ENCODE assay signal across 1 cellular context in the genomic region with DNA sequence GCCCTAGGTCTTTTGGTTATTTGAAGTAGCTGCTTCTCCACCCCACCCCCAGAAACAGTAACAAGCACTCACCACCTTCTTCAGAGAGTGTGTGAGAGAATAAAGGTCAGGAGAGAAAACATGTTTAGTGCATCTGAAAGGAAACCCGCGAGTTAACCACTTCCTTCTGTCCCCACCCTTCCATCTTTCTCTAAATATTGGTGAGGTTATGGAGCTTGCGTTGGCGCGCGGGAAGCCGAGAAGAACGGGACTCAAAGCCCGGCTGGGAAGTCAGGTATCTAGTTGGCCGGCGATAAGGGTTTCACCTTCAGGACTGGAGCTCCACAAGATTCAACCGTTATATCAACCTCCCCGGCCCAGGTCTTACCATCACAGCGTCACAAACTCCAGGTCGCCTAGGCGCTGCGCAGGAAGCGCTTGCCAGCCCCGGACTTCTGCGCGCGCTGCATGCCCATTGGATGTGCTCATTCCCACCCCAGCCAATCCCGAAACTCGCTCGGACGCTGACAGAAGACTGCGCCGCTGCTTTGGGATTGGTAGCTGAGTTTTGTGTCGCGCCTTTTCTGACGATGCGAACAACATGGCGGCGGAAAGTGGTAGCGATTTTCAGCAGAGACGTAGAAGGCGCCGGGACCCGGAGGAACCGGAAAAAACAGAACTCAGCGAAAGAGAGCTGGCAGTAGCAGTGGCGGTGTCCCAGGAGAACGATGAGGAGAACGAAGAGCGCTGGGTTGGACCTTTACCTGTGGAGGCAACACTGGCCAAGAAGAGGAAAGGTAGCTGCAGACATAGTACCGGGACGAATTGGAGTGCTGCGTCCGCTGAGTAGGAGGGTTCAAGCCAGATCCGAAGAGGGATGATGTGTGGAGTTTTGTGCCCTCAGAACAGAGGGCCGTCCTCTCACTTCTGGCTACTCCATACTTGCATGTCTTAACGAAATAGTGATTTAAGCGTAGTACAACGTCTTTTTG.
TF ChIP-seq lines count a peak whose summit lies in the region.

A gene with protein sequence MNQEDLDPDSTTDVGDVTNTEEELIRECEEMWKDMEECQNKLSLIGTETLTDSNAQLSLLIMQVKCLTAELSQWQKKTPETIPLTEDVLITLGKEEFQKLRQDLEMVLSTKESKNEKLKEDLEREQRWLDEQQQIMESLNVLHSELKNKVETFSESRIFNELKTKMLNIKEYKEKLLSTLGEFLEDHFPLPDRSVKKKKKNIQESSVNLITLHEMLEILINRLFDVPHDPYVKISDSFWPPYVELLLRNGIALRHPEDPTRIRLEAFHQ (minus strand): TSS at position 438 of the 971 bp plus-strand sequence. CDS start 8,261 bp downstream, outside the sequence.
A gene (plus strand): TSS at position 566 of the 971 bp plus-strand sequence. CDS start 15 bp downstream, at position 581.

TF ChIP-seq in GM12878, 131 proteins besides CTCF, POLR2A, EP300 and RAD21 (continued from another document and continues in another):
- TF ChIP-seq, protein P1, sequence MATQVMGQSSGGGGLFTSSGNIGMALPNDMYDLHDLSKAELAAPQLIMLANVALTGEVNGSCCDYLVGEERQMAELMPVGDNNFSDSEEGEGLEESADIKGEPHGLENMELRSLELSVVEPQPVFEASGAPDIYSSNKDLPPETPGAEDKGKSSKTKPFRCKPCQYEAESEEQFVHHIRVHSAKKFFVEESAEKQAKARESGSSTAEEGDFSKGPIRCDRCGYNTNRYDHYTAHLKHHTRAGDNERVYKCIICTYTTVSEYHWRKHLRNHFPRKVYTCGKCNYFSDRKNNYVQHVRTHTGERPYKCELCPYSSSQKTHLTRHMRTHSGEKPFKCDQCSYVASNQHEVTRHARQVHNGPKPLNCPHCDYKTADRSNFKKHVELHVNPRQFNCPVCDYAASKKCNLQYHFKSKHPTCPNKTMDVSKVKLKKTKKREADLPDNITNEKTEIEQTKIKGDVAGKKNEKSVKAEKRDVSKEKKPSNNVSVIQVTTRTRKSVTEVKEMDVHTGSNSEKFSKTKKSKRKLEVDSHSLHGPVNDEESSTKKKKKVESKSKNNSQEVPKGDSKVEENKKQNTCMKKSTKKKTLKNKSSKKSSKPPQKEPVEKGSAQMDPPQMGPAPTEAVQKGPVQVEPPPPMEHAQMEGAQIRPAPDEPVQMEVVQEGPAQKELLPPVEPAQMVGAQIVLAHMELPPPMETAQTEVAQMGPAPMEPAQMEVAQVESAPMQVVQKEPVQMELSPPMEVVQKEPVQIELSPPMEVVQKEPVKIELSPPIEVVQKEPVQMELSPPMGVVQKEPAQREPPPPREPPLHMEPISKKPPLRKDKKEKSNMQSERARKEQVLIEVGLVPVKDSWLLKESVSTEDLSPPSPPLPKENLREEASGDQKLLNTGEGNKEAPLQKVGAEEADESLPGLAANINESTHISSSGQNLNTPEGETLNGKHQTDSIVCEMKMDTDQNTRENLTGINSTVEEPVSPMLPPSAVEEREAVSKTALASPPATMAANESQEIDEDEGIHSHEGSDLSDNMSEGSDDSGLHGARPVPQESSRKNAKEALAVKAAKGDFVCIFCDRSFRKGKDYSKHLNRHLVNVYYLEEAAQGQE (IDR thresholded peaks at IDR 0.05; ENCODE audit: low read depth, low read length), result no peak
- no peak; the same call in 1 of the 2 replicates for TF ChIP-seq ESRRA (IDR thresholded peaks at IDR 0.05; ENCODE audit: low read length)
- TF ChIP-seq FOXM1 (IDR thresholded peaks at IDR 0.05; ENCODE audit: low read depth, low read length), result peak; percentile 64; the same call in 1 of the 2 replicates
- TF ChIP-seq, protein P2, sequence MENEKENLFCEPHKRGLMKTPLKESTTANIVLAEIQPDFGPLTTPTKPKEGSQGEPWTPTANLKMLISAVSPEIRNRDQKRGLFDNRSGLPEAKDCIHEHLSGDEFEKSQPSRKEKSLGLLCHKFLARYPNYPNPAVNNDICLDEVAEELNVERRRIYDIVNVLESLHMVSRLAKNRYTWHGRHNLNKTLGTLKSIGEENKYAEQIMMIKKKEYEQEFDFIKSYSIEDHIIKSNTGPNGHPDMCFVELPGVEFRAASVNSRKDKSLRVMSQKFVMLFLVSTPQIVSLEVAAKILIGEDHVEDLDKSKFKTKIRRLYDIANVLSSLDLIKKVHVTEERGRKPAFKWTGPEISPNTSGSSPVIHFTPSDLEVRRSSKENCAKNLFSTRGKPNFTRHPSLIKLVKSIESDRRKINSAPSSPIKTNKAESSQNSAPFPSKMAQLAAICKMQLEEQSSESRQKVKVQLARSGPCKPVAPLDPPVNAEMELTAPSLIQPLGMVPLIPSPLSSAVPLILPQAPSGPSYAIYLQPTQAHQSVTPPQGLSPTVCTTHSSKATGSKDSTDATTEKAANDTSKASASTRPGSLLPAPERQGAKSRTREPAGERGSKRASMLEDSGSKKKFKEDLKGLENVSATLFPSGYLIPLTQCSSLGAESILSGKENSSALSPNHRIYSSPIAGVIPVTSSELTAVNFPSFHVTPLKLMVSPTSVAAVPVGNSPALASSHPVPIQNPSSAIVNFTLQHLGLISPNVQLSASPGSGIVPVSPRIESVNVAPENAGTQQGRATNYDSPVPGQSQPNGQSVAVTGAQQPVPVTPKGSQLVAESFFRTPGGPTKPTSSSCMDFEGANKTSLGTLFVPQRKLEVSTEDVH (IDR thresholded peaks at IDR 0.05; ENCODE audit: low read depth, partially characterized antibody), result peak; percentile 86
- TF ChIP-seq, protein P3, sequence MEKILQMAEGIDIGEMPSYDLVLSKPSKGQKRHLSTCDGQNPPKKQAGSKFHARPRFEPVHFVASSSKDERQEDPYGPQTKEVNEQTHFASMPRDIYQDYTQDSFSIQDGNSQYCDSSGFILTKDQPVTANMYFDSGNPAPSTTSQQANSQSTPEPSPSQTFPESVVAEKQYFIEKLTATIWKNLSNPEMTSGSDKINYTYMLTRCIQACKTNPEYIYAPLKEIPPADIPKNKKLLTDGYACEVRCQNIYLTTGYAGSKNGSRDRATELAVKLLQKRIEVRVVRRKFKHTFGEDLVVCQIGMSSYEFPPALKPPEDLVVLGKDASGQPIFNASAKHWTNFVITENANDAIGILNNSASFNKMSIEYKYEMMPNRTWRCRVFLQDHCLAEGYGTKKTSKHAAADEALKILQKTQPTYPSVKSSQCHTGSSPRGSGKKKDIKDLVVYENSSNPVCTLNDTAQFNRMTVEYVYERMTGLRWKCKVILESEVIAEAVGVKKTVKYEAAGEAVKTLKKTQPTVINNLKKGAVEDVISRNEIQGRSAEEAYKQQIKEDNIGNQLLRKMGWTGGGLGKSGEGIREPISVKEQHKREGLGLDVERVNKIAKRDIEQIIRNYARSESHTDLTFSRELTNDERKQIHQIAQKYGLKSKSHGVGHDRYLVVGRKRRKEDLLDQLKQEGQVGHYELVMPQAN (conservative IDR thresholded peaks at IDR 0.05), result peak; percentile 98
- TF ChIP-seq PAX5 (IDR thresholded peaks at IDR 0.05; ENCODE audit: borderline replicate concordance, low read depth, low read length), result no peak
- TF ChIP-seq SRF (IDR thresholded peaks at IDR 0.05; ENCODE audit: low read depth in 2 of 2, low read length in 2 of 2), result peak in 1 of 2 experiments; percentile 76; a peak in 2 of 4 replicates
- TF ChIP-seq, protein P4, sequence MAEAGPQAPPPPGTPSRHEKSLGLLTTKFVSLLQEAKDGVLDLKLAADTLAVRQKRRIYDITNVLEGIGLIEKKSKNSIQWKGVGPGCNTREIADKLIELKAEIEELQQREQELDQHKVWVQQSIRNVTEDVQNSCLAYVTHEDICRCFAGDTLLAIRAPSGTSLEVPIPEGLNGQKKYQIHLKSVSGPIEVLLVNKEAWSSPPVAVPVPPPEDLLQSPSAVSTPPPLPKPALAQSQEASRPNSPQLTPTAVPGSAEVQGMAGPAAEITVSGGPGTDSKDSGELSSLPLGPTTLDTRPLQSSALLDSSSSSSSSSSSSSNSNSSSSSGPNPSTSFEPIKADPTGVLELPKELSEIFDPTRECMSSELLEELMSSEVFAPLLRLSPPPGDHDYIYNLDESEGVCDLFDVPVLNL (IDR thresholded peaks at IDR 0.05; ENCODE audit: low read depth, low read length), result peak; percentile 98
- peak; percentile 99 for TF ChIP-seq NBN (IDR thresholded peaks at IDR 0.05)
- TF ChIP-seq EGR1 (IDR thresholded peaks at IDR 0.05; ENCODE audit: borderline replicate concordance in 1 of 2, low read depth in 2 of 2, low read length in 2 of 2), result no peak
- TF ChIP-seq, protein P5, sequence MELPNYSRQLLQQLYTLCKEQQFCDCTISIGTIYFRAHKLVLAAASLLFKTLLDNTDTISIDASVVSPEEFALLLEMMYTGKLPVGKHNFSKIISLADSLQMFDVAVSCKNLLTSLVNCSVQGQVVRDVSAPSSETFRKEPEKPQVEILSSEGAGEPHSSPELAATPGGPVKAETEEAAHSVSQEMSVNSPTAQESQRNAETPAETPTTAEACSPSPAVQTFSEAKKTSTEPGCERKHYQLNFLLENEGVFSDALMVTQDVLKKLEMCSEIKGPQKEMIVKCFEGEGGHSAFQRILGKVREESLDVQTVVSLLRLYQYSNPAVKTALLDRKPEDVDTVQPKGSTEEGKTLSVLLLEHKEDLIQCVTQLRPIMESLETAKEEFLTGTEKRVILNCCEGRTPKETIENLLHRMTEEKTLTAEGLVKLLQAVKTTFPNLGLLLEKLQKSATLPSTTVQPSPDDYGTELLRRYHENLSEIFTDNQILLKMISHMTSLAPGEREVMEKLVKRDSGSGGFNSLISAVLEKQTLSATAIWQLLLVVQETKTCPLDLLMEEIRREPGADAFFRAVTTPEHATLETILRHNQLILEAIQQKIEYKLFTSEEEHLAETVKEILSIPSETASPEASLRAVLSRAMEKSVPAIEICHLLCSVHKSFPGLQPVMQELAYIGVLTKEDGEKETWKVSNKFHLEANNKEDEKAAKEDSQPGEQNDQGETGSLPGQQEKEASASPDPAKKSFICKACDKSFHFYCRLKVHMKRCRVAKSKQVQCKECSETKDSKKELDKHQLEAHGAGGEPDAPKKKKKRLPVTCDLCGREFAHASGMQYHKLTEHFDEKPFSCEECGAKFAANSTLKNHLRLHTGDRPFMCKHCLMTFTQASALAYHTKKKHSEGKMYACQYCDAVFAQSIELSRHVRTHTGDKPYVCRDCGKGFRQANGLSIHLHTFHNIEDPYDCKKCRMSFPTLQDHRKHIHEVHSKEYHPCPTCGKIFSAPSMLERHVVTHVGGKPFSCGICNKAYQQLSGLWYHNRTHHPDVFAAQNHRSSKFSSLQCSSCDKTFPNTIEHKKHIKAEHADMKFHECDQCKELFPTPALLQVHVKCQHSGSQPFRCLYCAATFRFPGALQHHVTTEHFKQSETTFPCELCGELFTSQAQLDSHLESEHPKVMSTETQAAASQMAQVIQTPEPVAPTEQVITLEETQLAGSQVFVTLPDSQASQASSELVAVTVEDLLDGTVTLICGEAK (IDR thresholded peaks at IDR 0.05; ENCODE audit: borderline replicate concordance), result peak; percentile 64; the same call in 1 of the 2 replicates
- no peak for TF ChIP-seq SUZ12 (IDR thresholded peaks at IDR 0.05; ENCODE audit: unreplicated experiment)
- TF ChIP-seq CBFB (IDR thresholded peaks at IDR 0.05; ENCODE audit: low read depth), result peak; percentile 36; the same call in 1 of the 2 replicates
- TF ChIP-seq NFYA (IDR thresholded peaks at IDR 0.05; ENCODE audit: borderline replicate concordance, low read depth, low read length), result peak; percentile 81
- peak; percentile 52 for TF ChIP-seq SIX5 (IDR thresholded peaks at IDR 0.05; ENCODE audit: low read depth, low read length, severe bottlenecking)
- no peak for TF ChIP-seq EZH2 (IDR thresholded peaks at IDR 0.05; ENCODE audit: borderline replicate concordance, control insufficient read depth, low read depth, low read length)
- TF ChIP-seq, protein P6, sequence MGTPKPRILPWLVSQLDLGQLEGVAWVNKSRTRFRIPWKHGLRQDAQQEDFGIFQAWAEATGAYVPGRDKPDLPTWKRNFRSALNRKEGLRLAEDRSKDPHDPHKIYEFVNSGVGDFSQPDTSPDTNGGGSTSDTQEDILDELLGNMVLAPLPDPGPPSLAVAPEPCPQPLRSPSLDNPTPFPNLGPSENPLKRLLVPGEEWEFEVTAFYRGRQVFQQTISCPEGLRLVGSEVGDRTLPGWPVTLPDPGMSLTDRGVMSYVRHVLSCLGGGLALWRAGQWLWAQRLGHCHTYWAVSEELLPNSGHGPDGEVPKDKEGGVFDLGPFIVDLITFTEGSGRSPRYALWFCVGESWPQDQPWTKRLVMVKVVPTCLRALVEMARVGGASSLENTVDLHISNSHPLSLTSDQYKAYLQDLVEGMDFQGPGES (IDR thresholded peaks at IDR 0.05), result peak; percentile 92
- TF ChIP-seq ZNF207 (IDR thresholded peaks at IDR 0.05; ENCODE audit: borderline replicate concordance), result peak; percentile 67
- TF ChIP-seq, protein P7, sequence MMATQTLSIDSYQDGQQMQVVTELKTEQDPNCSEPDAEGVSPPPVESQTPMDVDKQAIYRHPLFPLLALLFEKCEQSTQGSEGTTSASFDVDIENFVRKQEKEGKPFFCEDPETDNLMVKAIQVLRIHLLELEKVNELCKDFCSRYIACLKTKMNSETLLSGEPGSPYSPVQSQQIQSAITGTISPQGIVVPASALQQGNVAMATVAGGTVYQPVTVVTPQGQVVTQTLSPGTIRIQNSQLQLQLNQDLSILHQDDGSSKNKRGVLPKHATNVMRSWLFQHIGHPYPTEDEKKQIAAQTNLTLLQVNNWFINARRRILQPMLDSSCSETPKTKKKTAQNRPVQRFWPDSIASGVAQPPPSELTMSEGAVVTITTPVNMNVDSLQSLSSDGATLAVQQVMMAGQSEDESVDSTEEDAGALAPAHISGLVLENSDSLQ (IDR thresholded peaks at IDR 0.05), result peak; percentile 38; the same call in 1 of the 2 replicates
- TF ChIP-seq BMI1 (IDR thresholded peaks at IDR 0.05; ENCODE audit: borderline replicate concordance), result peak; percentile 50; the same call in 1 of the 2 replicates
- 0 out of 2 replicates have a peak, but pooled peaks have one; percentile 29 for TF ChIP-seq MEF2A (IDR thresholded peaks at IDR 0.05; ENCODE audit: insufficient read depth, low read depth, low read length)
- no peak for TF ChIP-seq LARP7 (IDR thresholded peaks at IDR 0.05)
- TF ChIP-seq, protein P8, sequence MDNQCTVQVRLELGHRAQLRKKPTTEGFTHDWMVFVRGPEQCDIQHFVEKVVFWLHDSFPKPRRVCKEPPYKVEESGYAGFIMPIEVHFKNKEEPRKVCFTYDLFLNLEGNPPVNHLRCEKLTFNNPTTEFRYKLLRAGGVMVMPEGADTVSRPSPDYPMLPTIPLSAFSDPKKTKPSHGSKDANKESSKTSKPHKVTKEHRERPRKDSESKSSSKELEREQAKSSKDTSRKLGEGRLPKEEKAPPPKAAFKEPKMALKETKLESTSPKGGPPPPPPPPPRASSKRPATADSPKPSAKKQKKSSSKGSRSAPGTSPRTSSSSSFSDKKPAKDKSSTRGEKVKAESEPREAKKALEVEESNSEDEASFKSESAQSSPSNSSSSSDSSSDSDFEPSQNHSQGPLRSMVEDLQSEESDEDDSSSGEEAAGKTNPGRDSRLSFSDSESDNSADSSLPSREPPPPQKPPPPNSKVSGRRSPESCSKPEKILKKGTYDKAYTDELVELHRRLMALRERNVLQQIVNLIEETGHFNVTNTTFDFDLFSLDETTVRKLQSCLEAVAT (IDR thresholded peaks at IDR 0.05), result peak; percentile 61; the same call in 1 of the 2 replicates
- peak; percentile 58; the same call in 1 of the 2 replicates for TF ChIP-seq PAX8 (IDR thresholded peaks at IDR 0.05)
- no peak for TF ChIP-seq ZNF274 (IDR thresholded peaks at IDR 0.05; ENCODE audit: insufficient read depth, insufficient read length)
- TF ChIP-seq GATAD2B (conservative IDR thresholded peaks at IDR 0.05; ENCODE audit: low read depth), result peak; percentile 63; the same call in 1 of the 2 replicates
- peak; percentile 98 for TF ChIP-seq SP1 (IDR thresholded peaks at IDR 0.05; ENCODE audit: low read depth, low read length)
- no peak for TF ChIP-seq KLF5 (IDR thresholded peaks at IDR 0.05; ENCODE audit: partially characterized antibody)
- TF ChIP-seq HCFC1 (IDR thresholded peaks at IDR 0.05; ENCODE audit: low read length), result peak; percentile 77
- peak; percentile 87; the same call in 1 of the 2 replicates for TF ChIP-seq RFX5 (IDR thresholded peaks at IDR 0.05; ENCODE audit: low read depth, low read length)
- TF ChIP-seq HDAC2 (IDR thresholded peaks at IDR 0.05), result peak; percentile 100
- peak; percentile 44; the same call in 1 of the 2 replicates for TF ChIP-seq GABPA (IDR thresholded peaks at IDR 0.05; ENCODE audit: low read depth)
- TF ChIP-seq BRCA1 (IDR thresholded peaks at IDR 0.05; ENCODE audit: low read depth, low read length), result no peak
